In the genomic region with DNA sequence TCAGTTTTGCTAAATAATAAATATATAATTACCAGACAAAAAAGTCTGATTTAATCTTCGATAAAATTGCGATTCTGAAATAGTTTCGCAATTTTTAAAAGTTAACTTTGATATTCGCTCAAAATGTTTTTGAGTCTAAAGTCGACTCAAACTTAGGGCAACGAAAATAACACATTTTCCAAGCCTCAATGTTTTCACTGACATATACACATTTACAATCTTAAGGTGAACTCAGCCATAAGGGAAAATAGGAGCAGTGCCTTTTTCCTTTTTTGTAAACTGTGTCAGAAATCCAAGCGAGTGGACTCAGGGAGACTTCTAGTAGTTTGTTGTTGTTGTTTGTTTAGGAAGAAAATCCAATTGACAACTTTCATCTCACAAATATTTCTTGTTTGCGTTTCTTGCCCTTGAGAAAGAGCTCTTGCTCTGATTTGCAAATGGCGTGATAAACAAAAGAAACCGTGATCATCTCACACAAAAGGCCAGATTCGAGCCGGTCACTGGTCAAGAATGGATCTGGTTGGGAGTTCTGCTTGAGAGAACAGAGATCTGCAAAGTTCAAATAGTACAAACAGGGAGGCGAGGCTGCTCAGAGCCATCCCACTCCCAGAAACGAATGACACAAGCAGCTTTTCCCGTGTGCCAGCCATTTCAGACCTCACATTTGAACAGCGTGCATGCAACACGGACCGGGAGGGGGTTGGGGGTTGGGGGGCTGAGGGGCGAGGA, we compare ENCODE assay signal across 1 cellular context.
TF ChIP-seq lines count a peak whose summit lies in the region.

No MANE protein-coding gene starts in this region.

TF ChIP-seq in A549, 52 proteins besides CTCF, POLR2A, EP300 and RAD21 (continued from another document):
- TF ChIP-seq REST (IDR thresholded peaks at IDR 0.05) (no peak), MAX (IDR thresholded peaks at IDR 0.05) (no peak)
TF ChIP-seq in A549: peak in this region for 0.
